In the genomic region with DNA sequence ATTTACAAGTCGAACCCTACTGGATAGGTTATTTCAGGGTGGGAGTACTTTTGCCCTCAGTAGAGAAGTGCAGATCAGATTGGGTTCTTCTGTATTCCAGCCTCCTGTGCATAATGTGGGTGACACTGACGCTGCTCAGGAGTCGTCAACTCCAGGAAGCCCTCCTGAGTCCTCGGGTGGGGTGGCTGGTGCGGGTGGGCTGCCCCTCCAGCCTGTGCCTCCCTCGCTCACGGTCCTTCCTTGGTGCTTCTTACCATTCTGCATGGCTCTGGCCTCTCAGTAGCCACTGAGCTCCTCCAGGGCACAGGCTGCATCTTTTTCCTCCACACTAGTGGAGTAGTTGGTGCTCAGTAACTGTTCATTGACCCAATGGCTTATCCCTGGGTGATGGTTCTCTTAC, we compare ENCODE assay signal across 20 cellular contexts. TPM values are rescaled to one million over a fixed set of nuclear protein-coding genes. Genes with fewer than 3 reads are reported as not detected.
DNase-seq lines count a peak whose midpoint lies in the region; TF ChIP-seq lines count a peak whose summit lies in the region.
"Had no signal": no experiment of that assay in that cellular context is flagged by ENCODE, and none has a peak within 500 bp of the region (broad histone marks: within the 10 kb centered on the region; RNA-seq: fewer than 3 reads in every experiment).

No MANE protein-coding gene starts in this region.

- H3K27ac ChIP-seq in coronary artery: no peak overlapping the region
- H3K27ac ChIP-seq: 22Rv1, BLaER1, C4-2B had no signal

- intact Hi-C loops in posterior vena cava (cut with DNase I): no loop called here

- H3K4me3 ChIP-seq in coronary artery: no peak overlapping the region
- H3K4me3 ChIP-seq: BLaER1, GM12878, HAP-1 had no signal

- TF ChIP-seq CTCF in coronary artery (IDR thresholded peaks at IDR 0.05): no peak

- peak; percentile 46 for DNase-seq in activated CD8-positive, alpha-beta memory T cell treated with anti-CD3 and anti-CD28 coated beads for 24 hours
- no peak for DNase-seq in activated CD8-positive, alpha-beta memory T cell treated with anti-CD3 and anti-CD28 coated beads, Interleukin-2, amount 50 U/mL, for 4 hours
- peak; percentile 17 for DNase-seq in coronary artery (ENCODE audit: low spot score)
- DNase-seq in posterior vena cava (ENCODE audit: low spot score): peak; percentile 66
- DNase-seq in ureter (ENCODE audit: low spot score): peak; percentile 18
- DNase-seq in NCI-H2171 (lab: John Stamatoyannopoulos, UW): no peak
- no peak for DNase-seq in NCI-H1436 (lab: John Stamatoyannopoulos, UW)
- DNase-seq in NCI-H526 treated with DMSO at 0.1 percent for 48 hours (lab: John Stamatoyannopoulos, UW): no peak
- DNase-seq: CD4-positive, CD25-positive, alpha-beta regulatory T cell; DMS 273 treated with DMSO at 0.1 percent for 48 hours; DMS79; EL; GDM1; GOT3; HFFc6 had no signal

RNA-seq across cellular contexts. Expression of gene CDH23, which starts 4.3 kb away (rescaled TPM):
- total RNA-seq in posterior vena cava (10 to 100 TPM; 24.5 to 43.0 TPM), ureter (79.3 TPM)

Comparison
In these comparisons a context has a peak if more than half of its experiments do, and no peak if none do; other contexts are left out.
1. DNase-seq: peak in activated CD8-positive, alpha-beta memory T cell treated with anti-CD3 and anti-CD28 coated beads for 24 hours (single experiment), coronary artery (single experiment), posterior vena cava (single experiment) and ureter (single experiment); none in activated CD8-positive, alpha-beta memory T cell treated with anti-CD3 and anti-CD28 coated beads, Interleukin-2, amount 50 U/mL, for 4 hours (single experiment), NCI-H2171 (single experiment), NCI-H1436 (single experiment) and NCI-H526 treated with DMSO at 0.1 percent for 48 hours (single experiment).